20 cellular contexts compared by ENCODE assay signal in the genomic region with DNA sequence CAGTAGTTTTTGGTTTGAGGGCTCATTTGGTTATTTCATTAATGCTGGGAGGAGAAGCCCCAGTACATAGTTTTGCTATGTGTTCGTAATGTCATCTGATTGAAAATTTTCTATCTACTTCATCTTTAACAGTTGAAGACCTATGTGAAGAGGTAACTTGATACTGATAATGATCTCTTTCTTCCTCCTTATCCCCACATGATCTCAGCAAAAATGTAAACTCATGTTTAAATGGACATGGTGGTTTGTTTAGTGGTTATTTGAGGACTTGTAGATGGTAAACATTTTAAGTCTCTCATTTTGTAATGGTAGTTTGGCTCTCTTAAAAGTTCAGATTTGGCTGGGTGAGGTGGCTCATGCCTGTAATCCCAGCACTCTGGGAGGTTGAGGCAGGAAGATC.
"Had no signal": no experiment of that assay in that cellular context is flagged by ENCODE, and none has a peak within 500 bp of the region (broad histone marks: within the 10 kb centered on the region; RNA-seq: fewer than 3 reads in every experiment).

No MANE protein-coding gene starts in this region.

- H3K4me1 ChIP-seq: transverse colon had no signal

- H3K27me3 ChIP-seq: heart left ventricle, neutrophil, sigmoid colon, stomach, transverse colon had no signal

- H3K4me1 Mint-ChIP-seq: endodermal cell, nephron progenitor cell had no signal

- H3K9me3 Mint-ChIP-seq: endodermal cell; naive thymus-derived CD4-positive, alpha-beta T cell; nephron progenitor cell had no signal

- H3K27me3 Mint-ChIP-seq: naive thymus-derived CD4-positive, alpha-beta T cell had no signal

- H3K36me3 ChIP-seq: heart left ventricle, neutrophil, sigmoid colon, stomach, thoracic aorta, transverse colon had no signal

- H3K4me3 Mint-ChIP-seq: endodermal cell; naive thymus-derived CD4-positive, alpha-beta T cell; nephron progenitor cell had no signal

- H3K27ac Mint-ChIP-seq: endodermal cell; naive thymus-derived CD4-positive, alpha-beta T cell; nephron progenitor cell had no signal

- ATAC-seq: heart left ventricle; naive thymus-derived CD4-positive, alpha-beta T cell had no signal

- DNase-seq: effector CD4-positive, alpha-beta T cell; endodermal cell; erythroblast; heart left ventricle; hippocampal formation; kidney glomerular epithelial cell; naive thymus-derived CD4-positive, alpha-beta T cell; nephron progenitor cell; posterior cingulate gyrus; sigmoid colon; stimulated activated CD4-positive, alpha-beta T cell treated with anti-CD3 and anti-CD28 coated beads, Interleukin-2, amount 100 ng/mL, for 24 hours; stimulated activated CD4-positive, alpha-beta T cell treated with anti-CD3 and anti-CD28 coated beads, Interleukin-4, amount 100 ng/mL, for 4 hours; stimulated activated naive CD4-positive, alpha-beta T cell; stomach; substantia nigra; transverse colon had no signal

- H3K27ac ChIP-seq: coronary artery, heart left ventricle, neutrophil, sigmoid colon, skin epidermis, stomach, thoracic aorta, transverse colon had no signal

- H3K9me3 ChIP-seq: heart left ventricle, neutrophil, sigmoid colon, stomach, thoracic aorta, transverse colon had no signal

- H3K4me3 ChIP-seq: coronary artery, heart left ventricle, sigmoid colon, skin epidermis, stomach, thoracic aorta, transverse colon had no signal
